In the genomic region with DNA sequence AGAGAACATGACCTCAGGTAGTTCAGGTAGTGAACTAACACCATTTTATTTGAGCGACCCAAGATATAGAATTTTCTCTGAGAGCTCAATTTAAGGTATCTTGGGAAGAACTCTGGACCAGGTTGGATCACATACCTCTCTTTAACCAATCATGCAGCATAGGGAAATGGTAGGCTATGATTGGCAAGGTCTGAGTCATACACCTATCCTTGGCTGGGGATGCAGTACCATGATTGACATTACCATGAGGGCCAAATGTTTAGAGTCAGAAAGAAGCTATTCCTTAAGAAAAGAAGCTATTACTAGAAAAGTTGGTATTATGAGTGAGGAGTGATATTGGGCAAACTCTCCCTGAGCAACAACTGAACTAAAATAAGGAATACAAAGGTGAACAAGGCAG, we compare ENCODE assay signal across 6 cellular contexts.
"Had no signal": no experiment of that assay in that cellular context is flagged by ENCODE, and none has a peak within 500 bp of the region (broad histone marks: within the 10 kb centered on the region; RNA-seq: fewer than 3 reads in every experiment).

No MANE protein-coding gene starts in this region.

- FAIRE-seq: HepG2, HTR-8/SVneo, K562 had no signal

- H3K4me3 ChIP-seq: K562 had no signal

- DNase-seq: IMR-90, KBM-7 had no signal

- H3K27ac ChIP-seq: HL-60 had no signal

- ATAC-seq: HepG2, K562 had no signal
